Comparison of ENCODE assay signal across 1 cellular context in genomic region chr22:40631925-40632324, GRCh38.
TF ChIP-seq lines count a peak whose summit lies in the region.

No MANE protein-coding gene starts in this region.

TF ChIP-seq in H1, 55 proteins besides CTCF, POLR2A, EP300 and RAD21:
- no peak for TF ChIP-seq POU5F1 (IDR thresholded peaks at IDR 0.05; ENCODE audit: low read depth, low read length)
- TF ChIP-seq, protein P1, sequence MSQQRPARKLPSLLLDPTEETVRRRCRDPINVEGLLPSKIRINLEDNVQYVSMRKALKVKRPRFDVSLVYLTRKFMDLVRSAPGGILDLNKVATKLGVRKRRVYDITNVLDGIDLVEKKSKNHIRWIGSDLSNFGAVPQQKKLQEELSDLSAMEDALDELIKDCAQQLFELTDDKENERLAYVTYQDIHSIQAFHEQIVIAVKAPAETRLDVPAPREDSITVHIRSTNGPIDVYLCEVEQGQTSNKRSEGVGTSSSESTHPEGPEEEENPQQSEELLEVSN (IDR thresholded peaks at IDR 0.05) = no peak
- TF ChIP-seq RXRA (IDR thresholded peaks at IDR 0.05; ENCODE audit: insufficient read depth, low read depth, low read length) = no peak
- no peak for TF ChIP-seq KDM1A (IDR thresholded peaks at IDR 0.05; ENCODE audit: borderline replicate concordance, low read length)
- 0 out of 2 replicates have a peak, but pooled peaks have one; percentile 38 for TF ChIP-seq YY1 (IDR thresholded peaks at IDR 0.05; ENCODE audit: low read depth, low read length)
- no peak for TF ChIP-seq TEAD4 (IDR thresholded peaks at IDR 0.05; ENCODE audit: low read depth, low read length)
- no peak for TF ChIP-seq GABPA (IDR thresholded peaks at IDR 0.05; ENCODE audit: borderline replicate concordance, insufficient read depth, low read length)
